34 cellular contexts compared by ENCODE assay signal in the genomic region with DNA sequence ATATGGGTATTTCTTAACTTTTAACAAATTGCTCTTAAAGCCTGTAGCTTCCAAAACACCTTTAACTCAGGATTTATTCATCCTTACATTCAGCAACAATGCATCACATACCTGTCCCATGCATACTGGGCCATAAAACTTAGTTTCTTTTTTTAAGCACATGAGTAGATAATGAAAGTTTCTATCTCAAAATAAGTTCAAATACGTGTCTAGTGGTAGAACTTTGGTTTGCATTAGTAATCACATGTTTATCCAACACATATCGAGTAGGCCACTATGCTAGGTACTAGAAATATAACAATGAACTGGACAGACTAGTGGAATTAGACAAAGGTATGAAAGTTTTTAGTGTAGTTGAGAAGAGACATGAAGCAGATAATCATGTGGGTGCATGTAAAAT.
DNase-seq lines count a peak whose midpoint lies in the region; ATAC-seq and TF ChIP-seq lines count a peak whose summit lies in the region.
"Had no signal": no experiment of that assay in that cellular context is flagged by ENCODE, and none has a peak within 500 bp of the region (broad histone marks: within the 10 kb centered on the region; RNA-seq: fewer than 3 reads in every experiment).

No MANE protein-coding gene starts in this region.

- 78 to 86% methylated on average over 2 of the region's 2 CpGs for WGBS in gastroesophageal sphincter (ENCODE audit: low coverage in 1 of 2), 2 donors

- ATAC-seq in GM18519 (IDR thresholded peaks at IDR 0.05; ENCODE audit: low FRiP score, unreplicated experiment) (peak; percentile 67), HG02870 (IDR thresholded peaks at IDR 0.05; ENCODE audit: unreplicated experiment) (peak; percentile 62), gastroesophageal sphincter (no peak), GM18861 (IDR thresholded peaks at IDR 0.05; ENCODE audit: unreplicated experiment) (no peak)
- no peak for ATAC-seq in central memory CD8-positive, alpha-beta T cell (replicated peaks; ENCODE audit: extremely low read depth, poor library complexity, severe bottlenecking)

- no peaks in the 10 kb centered on the region for H3K27me3 Mint-ChIP-seq in CD4-positive, alpha-beta memory T cell
- no peaks in the 10 kb centered on the region for H3K27me3 Mint-ChIP-seq in central memory CD8-positive, alpha-beta T cell
- H3K27me3 Mint-ChIP-seq: CD8-positive, alpha-beta memory T cell; dendritic cell treated with granulocyte-macrophage colony-stimulating factor and Interleukin-4, amounts not matched to agents 40 ng/mL and 50 ng/mL, for 4 days had no signal

- no peaks in the 10 kb centered on the region for H3K27me3 ChIP-seq in CD4-positive, alpha-beta memory T cell (ENCODE audit: insufficient read depth, low read length)
- H3K27me3 ChIP-seq in gastroesophageal sphincter (no peaks in the 10 kb centered on the region), WERI-Rb-1 (ENCODE audit: insufficient read depth, low read depth, severe bottlenecking) (peaks cover 45% of the 10 kb centered on the region)
- H3K27me3 ChIP-seq: BE2C, uterus had no signal

- no peak for TF ChIP-seq POLR2A in gastroesophageal sphincter (IDR thresholded peaks at IDR 0.05)

- TF ChIP-seq EP300 in gastroesophageal sphincter (IDR thresholded peaks at IDR 0.05), result no peak

- H3K36me3 Mint-ChIP-seq in CD4-positive, alpha-beta memory T cell, result peaks cover 72 to 82% of the 10 kb centered on the region in 2 donors
- H3K36me3 Mint-ChIP-seq in central memory CD8-positive, alpha-beta T cell (ENCODE audit: insufficient read depth), result peaks cover 39% of the 10 kb centered on the region

- CTCF ChIA-PET in CD4-positive, alpha-beta memory T cell (lab: Charles Lee; ENCODE audit: partially characterized antibody), result no interaction called here

- TF ChIP-seq CTCF in gastroesophageal sphincter (IDR thresholded peaks at IDR 0.05) (no peak), WERI-Rb-1 (IDR thresholded peaks at IDR 0.05; ENCODE audit: low read depth, low read length) (no peak)

- peak overlapping the region in 4 of 7 donors; percentile 9 to 71 (median 46) for H3K27ac Mint-ChIP-seq in CD4-positive, alpha-beta memory T cell
- H3K27ac Mint-ChIP-seq in central memory CD8-positive, alpha-beta T cell (ENCODE audit: low read depth), result peak overlapping the region; percentile 19
- H3K27ac Mint-ChIP-seq: dendritic cell treated with granulocyte-macrophage colony-stimulating factor and Interleukin-4, amounts not matched to agents 40 ng/mL and 50 ng/mL, for 4 days; endodermal cell; H9 had no signal

- H3K9me3 ChIP-seq in CD4-positive, alpha-beta memory T cell (ENCODE audit: control insufficient read depth in 1 of 2, low read length in 2 of 2), result no peaks in the 10 kb centered on the region
- H3K9me3 ChIP-seq in gastroesophageal sphincter (no peaks in the 10 kb centered on the region), WERI-Rb-1 (ENCODE audit: severe bottlenecking) (no peaks in the 10 kb centered on the region)
- H3K9me3 ChIP-seq: BE2C, SJCRH30, uterus had no signal

- no peak overlapping the region for H3K27ac ChIP-seq in CD4-positive, alpha-beta memory T cell (ENCODE audit: low read depth, low read length)
- H3K27ac ChIP-seq in gastroesophageal sphincter (no peak overlapping the region), WERI-Rb-1 (no peak overlapping the region)
- H3K27ac ChIP-seq: HL-60, parathyroid adenoma, SJCRH30, uterus had no signal

- POLR2A ChIA-PET in CD4-positive, alpha-beta memory T cell (lab: Charles Lee; ENCODE audit: partially characterized antibody), result no interaction called here

- intact Hi-C loops in CD4-positive, alpha-beta memory T cell (cut with micrococcal nuclease), result no loop called here

- peaks cover 20% of the 10 kb centered on the region for H3K36me3 ChIP-seq in CD4-positive, alpha-beta memory T cell (ENCODE audit: insufficient read depth, low read length)
- H3K36me3 ChIP-seq in gastroesophageal sphincter (no peaks in the 10 kb centered on the region), WERI-Rb-1 (no peaks in the 10 kb centered on the region)
- H3K36me3 ChIP-seq: BE2C, SJCRH30, uterus had no signal

- H3K4me1 Mint-ChIP-seq in CD4-positive, alpha-beta memory T cell, result peaks cover 18 to 36% (median 31%) of the 10 kb centered on the region in 4 donors
- peaks cover 41% of the 10 kb centered on the region for H3K4me1 Mint-ChIP-seq in central memory CD8-positive, alpha-beta T cell
- H3K4me1 Mint-ChIP-seq: endodermal cell, H9 had no signal

- H3K4me3 Mint-ChIP-seq in CD4-positive, alpha-beta memory T cell, result no peak overlapping the region
- no peak overlapping the region for H3K4me3 Mint-ChIP-seq in central memory CD8-positive, alpha-beta T cell
- H3K4me3 Mint-ChIP-seq: CD8-positive, alpha-beta memory T cell; dendritic cell treated with granulocyte-macrophage colony-stimulating factor and Interleukin-4, amounts not matched to agents 40 ng/mL and 50 ng/mL, for 4 days; endodermal cell; H9 had no signal

- peaks cover 0 to 4% (median 0%) of the 10 kb centered on the region in 8 donors for H3K9me3 Mint-ChIP-seq in CD4-positive, alpha-beta memory T cell
- H3K9me3 Mint-ChIP-seq in central memory CD8-positive, alpha-beta T cell, result no peaks in the 10 kb centered on the region
- H3K9me3 Mint-ChIP-seq: CD8-positive, alpha-beta memory T cell; dendritic cell treated with granulocyte-macrophage colony-stimulating factor and Interleukin-4, amounts not matched to agents 40 ng/mL and 50 ng/mL, for 4 days had no signal

- H3K4me3 ChIP-seq in CD4-positive, alpha-beta memory T cell (ENCODE audit: low read length in 2 of 2), result no peak overlapping the region
- H3K4me3 ChIP-seq in gastroesophageal sphincter (no peak overlapping the region), WERI-Rb-1 (ENCODE audit: low read depth, low read length) (no peak overlapping the region)
- H3K4me3 ChIP-seq: SJCRH30, uterus had no signal

- DNase-seq in CD4-positive, alpha-beta memory T cell, result no peak
- no peak for DNase-seq in central memory CD8-positive, alpha-beta T cell (ENCODE audit: low spot score in 2 of 2)
- DNase-seq in WERI-Rb-1 (no peak), dedifferentiated amniotic fluid mesenchymal stem cell (ENCODE audit: extremely low spot score) (no peak)
- DNase-seq: ACHN; activated CD4-positive, alpha-beta T cell treated with anti-CD3 and anti-CD28 coated beads for 4 hours; activated CD8-positive, alpha-beta memory T cell treated with anti-CD3 and anti-CD28 coated beads for 24 hours; activated T-cell treated with anti-CD3 and anti-CD28 coated beads for 4 hours; BE2C; CD8-positive, alpha-beta memory T cell; central memory CD4-positive, alpha-beta T cell; DMS 273 treated with DMSO at 0.1 percent for 48 hours; endodermal cell; H9; KBM-7; mammary epithelial cell; NCI-H1092 treated with DMSO at 0.1 percent for 48 hours; NCI-H187; NCI-H2171; NCI-H510A; retina; RPMI8226; SJCRH30; stimulated activated naive CD4-positive, alpha-beta T cell treated with Interleukin-2 at 50 U/mL for 16 hours; SW 1271; T-helper 9 cell; uterus had no signal

- peaks cover 6% of the 10 kb centered on the region for H3K4me1 ChIP-seq in CD4-positive, alpha-beta memory T cell (ENCODE audit: insufficient read depth, low read length)
- H3K4me1 ChIP-seq in gastroesophageal sphincter, result no peaks in the 10 kb centered on the region
- H3K4me1 ChIP-seq: BE2C, parathyroid adenoma, SJCRH30, uterus had no signal

Comparison
In these comparisons a context has a peak if more than half of its experiments do, and no peak if none do; other contexts are left out.
1. ATAC-seq: peak in GM18519 (single experiment) and HG02870 (single experiment); none in central memory CD8-positive, alpha-beta T cell (single experiment), gastroesophageal sphincter (single experiment) and GM18861 (single experiment).